Comparison of ENCODE assay signal across 8 cellular contexts in genomic region chr6:20404641-20405032, GRCh38. TPM values are rescaled to one million over a fixed set of nuclear protein-coding genes. Genes with fewer than 3 reads are reported as not detected.
DNase-seq lines count a peak whose midpoint lies in the region; ATAC-seq, FAIRE-seq and TF ChIP-seq lines count a peak whose summit lies in the region.

No MANE protein-coding gene starts in this region.

- H4K8ac ChIP-seq in IMR-90 (ENCODE audit: low read depth in 2 of 2, low read length in 2 of 2), result peak overlapping the region; percentile 51 to 83; a peak in 2 of 4 replicates

- H3K9me3 ChIP-seq in IMR-90 (ENCODE audit: control insufficient read depth, insufficient read depth, low read length), result no peaks in the 10 kb centered on the region
- H3K9me3 ChIP-seq in Peyer's patch, result no peaks in the 10 kb centered on the region

- peaks cover 5 to 14% of the 10 kb centered on the region in 2 donors for H3K36me3 Mint-ChIP-seq in activated T-cell treated with anti-CD3 and anti-CD28 coated beads, Interleukin-2, amount 50 U/mL, for 72 hours (ENCODE audit: insufficient read depth in 2 of 2)

- CTCF ChIA-PET in IMR-90 (lab: Yijun Ruan, JAX), result interaction anchor here (0.6 to 3.0 kb wide), 12 partner anchors 9 to 123 kb away, joined by 3 to 13 read pairs (median 3); no protein-coding TSS in a partner anchor

- peak overlapping the region; percentile 98 for H3K14ac ChIP-seq in IMR-90 (replicated peaks; ENCODE audit: low read depth, low read length)

- peak overlapping the region; percentile 65; the same call in 1 of the 2 replicates for H3K18ac ChIP-seq in IMR-90 (ENCODE audit: low read depth, low read length)

- H3K4me3 ChIP-seq in IMR-90 (ENCODE audit: insufficient read depth, low read depth, low read length), result peak overlapping the region; percentile 86
- H3K4me3 ChIP-seq in Peyer's patch, result peak overlapping the region; percentile 48 to 88 (median 68)
- H3K4me3 ChIP-seq in fibroblast of villous mesenchyme (ENCODE audit: low read depth, low read length), result peak overlapping the region; percentile 78

- 0% methylated on average over 2 of the region's 6 CpGs; no CpG with 5 or more reads in 1 of the 2 experiments for WGBS in IMR-90 (ENCODE audit: extremely low coverage in 2 of 2, insufficient read length in 1 of 2), 2 experiments

- DNase-seq in D721Med (ENCODE audit: insufficient read length, low spot score) (peak; percentile 40), IMR-90 (peak; percentile 81), Peyer's patch (peak in 2 of 3 donors; percentile 74 to 83), fibroblast of villous mesenchyme (ENCODE audit: low read depth) (peak; percentile 84), renal cortical epithelial cell (ENCODE audit: low read depth) (peak; percentile 78), occipital lobe (lab: John Stamatoyannopoulos, UW) (no peak)
- peak; percentile 69 to 79 for DNase-seq in activated T-cell treated with anti-CD3 and anti-CD28 coated beads, Interleukin-2, amount 50 U/mL, for 72 hours

- peak overlapping the region; percentile 74; the same call in 1 of the 2 replicates for H4K5ac ChIP-seq in IMR-90 (ENCODE audit: low read depth, low read length)

- POLR2A ChIA-PET in IMR-90 (lab: Charles Lee; ENCODE audit: unreplicated experiment), result interaction anchor here (0.5 kb wide), 1 partner anchor 24 kb away, joined by 4 read pairs; no protein-coding TSS in a partner anchor

- no peaks in the 10 kb centered on the region for H3K27me3 Mint-ChIP-seq in activated T-cell treated with anti-CD3 and anti-CD28 coated beads, Interleukin-2, amount 50 U/mL, for 72 hours (ENCODE audit: low read depth)

- no peak for FAIRE-seq in D721Med (lab: Jason Lieb, UNC)

- 0 out of 2 replicates have a peak overlapping the region, but pooled peaks have one; percentile 92 for H4K91ac ChIP-seq in IMR-90 (ENCODE audit: insufficient read depth, low read depth, low read length)

- no peak overlapping the region for H2BK5ac ChIP-seq in IMR-90 (ENCODE audit: low read depth, low read length, poor library complexity, severe bottlenecking)

- intact Hi-C loops in IMR-90 (cut with micrococcal nuclease), result loop anchor here (1.0 to 5.0 kb wide), 5 partner anchors 113 to 1183 kb away; no protein-coding TSS in a partner anchor

- peak overlapping the region; percentile 97 to 100 for H3K4me3 Mint-ChIP-seq in activated T-cell treated with anti-CD3 and anti-CD28 coated beads, Interleukin-2, amount 50 U/mL, for 72 hours

- H2BK20ac ChIP-seq in IMR-90 (ENCODE audit: low read depth, low read length), result no peak overlapping the region

- peaks cover 29% of the 10 kb centered on the region for H4K20me1 ChIP-seq in IMR-90 (ENCODE audit: insufficient read depth, low read length)

- peak; percentile 26 for ATAC-seq in GM21447 (IDR thresholded peaks at IDR 0.05; ENCODE audit: unreplicated experiment)
- ATAC-seq in IMR-90 (ENCODE audit: low read depth), result no peak
- ATAC-seq in activated T-cell treated with anti-CD3 and anti-CD28 coated beads, Interleukin-2, amount 50 U/mL, for 72 hours (replicated peaks in 1 of 2), result no peak

- H3K27me3 ChIP-seq in IMR-90 (ENCODE audit: control insufficient read depth, insufficient read depth, low read length), result no peaks in the 10 kb centered on the region
- no peaks in the 10 kb centered on the region for H3K27me3 ChIP-seq in Peyer's patch

- peak overlapping the region; percentile 31; the same call in 1 of the 3 replicates for H2BK15ac ChIP-seq in IMR-90 (ENCODE audit: low read depth, low read length)

- dilution Hi-C loops in IMR-90 (cut with HindIII; ENCODE audit: low sequenced_read_pairs, unreplicated experiment), result no loop called here

- H3K27ac ChIP-seq in IMR-90 (ENCODE audit: insufficient read depth, low read length), result peak overlapping the region; percentile 84
- peak overlapping the region; percentile 73 to 95 (median 88) for H3K27ac ChIP-seq in Peyer's patch

- no peak overlapping the region for H2AFZ ChIP-seq in IMR-90 (replicated peaks; ENCODE audit: low read length, poor library complexity)

- H3K23ac ChIP-seq in IMR-90 (ENCODE audit: low read depth, low read length), result peak overlapping the region; percentile 92; the same call in 1 of the 2 replicates

- H2BK120ac ChIP-seq in IMR-90 (ENCODE audit: low read depth, low read length), result peak overlapping the region; percentile 87

- H3K9me1 ChIP-seq in IMR-90 (ENCODE audit: insufficient read depth, low read length), result peaks cover 9% of the 10 kb centered on the region

- H2AK5ac ChIP-seq in IMR-90 (ENCODE audit: low read depth, low read length), result no peak overlapping the region

- no peaks in the 10 kb centered on the region for H3K9me3 Mint-ChIP-seq in activated T-cell treated with anti-CD3 and anti-CD28 coated beads, Interleukin-2, amount 50 U/mL, for 72 hours

- peak overlapping the region; percentile 97 for H3K4ac ChIP-seq in IMR-90 (ENCODE audit: low read depth, low read length)

- peak overlapping the region; percentile 99 for H3K4me2 ChIP-seq in IMR-90 (ENCODE audit: low read depth, low read length)

- in situ Hi-C loops in IMR-90 (cut with MboI; ENCODE audit: low sequenced_read_pairs), result loop anchor here (10.0 kb wide), 1 partner anchor 120 kb away; no protein-coding TSS in a partner anchor

- peak overlapping the region; percentile 96 for H3K27ac Mint-ChIP-seq in activated T-cell treated with anti-CD3 and anti-CD28 coated beads, Interleukin-2, amount 50 U/mL, for 72 hours

- peaks cover 62% of the 10 kb centered on the region for H3K4me1 Mint-ChIP-seq in activated T-cell treated with anti-CD3 and anti-CD28 coated beads, Interleukin-2, amount 50 U/mL, for 72 hours (ENCODE audit: low read depth)

- BruUV-seq in IMR-90 (replicated peaks; lab: Mats Ljungman, UMichigan), result TSS peak; percentile 36

- TF ChIP-seq CTCF in D721Med (IDR thresholded peaks at IDR 0.05; ENCODE audit: insufficient read depth, missing control alignments) (peak; percentile 42), IMR-90 (conservative IDR thresholded peaks at IDR 0.05; ENCODE audit: low read depth, low read length) (peak; percentile 68), Peyer's patch (IDR thresholded peaks at IDR 0.05) (peak; percentile 39 to 65 (median 53)), fibroblast of villous mesenchyme (IDR thresholded peaks at IDR 0.05; ENCODE audit: insufficient read depth, low read depth, low read length) (peak; percentile 78)

- peak overlapping the region; percentile 92 for H3K9ac ChIP-seq in IMR-90 (ENCODE audit: low read depth, low read length)

- H2AK9ac ChIP-seq in IMR-90 (replicated peaks; ENCODE audit: low read depth, low read length, poor library complexity), result no peak overlapping the region

- 0 out of 2 replicates have a peak, but pooled peaks cover 4% of the 10 kb centered on the region for H3K36me3 ChIP-seq in IMR-90 (ENCODE audit: control insufficient read depth, insufficient read depth, low read length)
- H3K36me3 ChIP-seq in Peyer's patch, result no peaks in the 10 kb centered on the region

- H3K56ac ChIP-seq in IMR-90 (ENCODE audit: extremely low read depth, insufficient read depth, low read length), result peak overlapping the region; percentile 95

- peaks cover 3% of the 10 kb centered on the region; the same call in 1 of the 2 replicates for H3K4me1 ChIP-seq in IMR-90 (ENCODE audit: control insufficient read depth, insufficient read depth, low read length)
- H3K4me1 ChIP-seq in Peyer's patch, result peaks cover 0 to 13% (median 4%) of the 10 kb centered on the region in 4 donors

- TF ChIP-seq POLR2A in IMR-90 (IDR thresholded peaks at IDR 0.05; ENCODE audit: low read depth, low read length), result no peak
- no peak for TF ChIP-seq POLR2A in Peyer's patch (IDR thresholded peaks at IDR 0.05)

- peak; percentile 63 for TF ChIP-seq RAD21 in IMR-90 (IDR thresholded peaks at IDR 0.05; ENCODE audit: low read length)

- peaks cover 0 to 32% of the 10 kb centered on the region in 2 experiments; a peak in 2 of 4 replicates for H3K79me1 ChIP-seq in IMR-90 (ENCODE audit: low read depth in 1 of 2, low read length in 2 of 2)

TF ChIP-seq in IMR-90, 13 proteins besides CTCF, POLR2A, EP300 and RAD21:
- TF ChIP-seq CHD1 (IDR thresholded peaks at IDR 0.05; ENCODE audit: low read depth, low read length) (peak; percentile 65; the same call in 1 of the 2 replicates), SMC3 (IDR thresholded peaks at IDR 0.05; ENCODE audit: low read depth, low read length) (peak; percentile 49; the same call in 1 of the 2 replicates), USF2 (IDR thresholded peaks at IDR 0.05; ENCODE audit: low read depth, low read length) (no peak)

RNA-seq across cellular contexts. Expression of gene E2F3, which starts 3.0 kb away (rescaled TPM):
- total RNA-seq in IMR-90 (2012; rRNA removed) (2.3 and 3.3 TPM in 2 replicates), Peyer's patch (1 to 10 TPM; 4.2 to 7.4 (median 6.9) TPM), fibroblast of villous mesenchyme (8.7 and 13.0 TPM in 2 replicates), renal cortical epithelial cell (10.8 and 17.3 TPM in 2 replicates), occipital lobe (3.6 TPM)
- 7.5 and 8.2 TPM in 2 replicates for polyA plus RNA-seq in IMR-90 (2012; rRNA removed)
- polyA plus RNA-seq in IMR-90 (2012; cell fraction: cytosol; rRNA removed), result 2.1 and 4.1 TPM in 2 replicates
- polyA plus RNA-seq in IMR-90 (2012; cell fraction: nucleus; rRNA removed; ENCODE audit: low replicate concordance), result 6.2 and 23.5 TPM in 2 replicates
- total RNA-seq in activated T-cell treated with anti-CD3 and anti-CD28 coated beads, Interleukin-2, amount 50 U/mL, for 72 hours, result 10 to 100 TPM; 17.5 to 18.0 TPM
